Comparison of ENCODE assay signal across 17 cellular contexts in genomic region chr20:49515588-49515987, GRCh38. TPM values are rescaled to one million over a fixed set of nuclear protein-coding genes. Genes with fewer than 3 reads are reported as not detected.
"Had no signal": no experiment of that assay in that cellular context is flagged by ENCODE, and none has a peak within 500 bp of the region (broad histone marks: within the 10 kb centered on the region; RNA-seq: fewer than 3 reads in every experiment).

No MANE protein-coding gene starts in this region.

- H3K4me3 ChIP-seq: esophagus squamous epithelium, suprapubic skin, upper lobe of left lung had no signal

- H3K27ac ChIP-seq: esophagus squamous epithelium, suprapubic skin, upper lobe of left lung had no signal

- H3K36me3 ChIP-seq: esophagus squamous epithelium, suprapubic skin, upper lobe of left lung had no signal

- DNase-seq: activated B cell treated with CpG ODN at 0.5 μM for 24 hours; activated CD4-positive, alpha-beta T cell treated with anti-CD3 and anti-CD28 coated beads, Interleukin-2, amount 10 ng/mL, durations not matched to agents 7 days and 5 days; activated CD8-positive, alpha-beta memory T cell treated with anti-CD3 and anti-CD28 coated beads for 24 hours; activated naive CD4-positive, alpha-beta T cell treated with anti-CD3 and anti-CD28 coated beads for 36 hours; esophagus squamous epithelium; foreskin fibroblast; glutamatergic neuron; left cardiac atrium; naive thymus-derived CD8-positive, alpha-beta T cell; posterior cingulate gyrus; right cardiac atrium; stimulated activated CD4-positive, alpha-beta T cell treated with anti-CD3 and anti-CD28 coated beads, Interleukin-1b, Interleukin-23, amount 100 ng/mL, for 48 hours; upper lobe of left lung had no signal

- H3K4me1 ChIP-seq: upper lobe of left lung had no signal

- H3K4me1 Mint-ChIP-seq: activated B cell treated with CpG ODN at 0.5 μM for 24 hours; activated CD4-positive, alpha-beta T cell treated with anti-CD3 and anti-CD28 coated beads, Interleukin-2, amount 10 ng/mL, durations not matched to agents 7 days and 5 days; activated T-helper 17 cell treated with anti-CD3 and anti-CD28 coated beads, Interleukin-2, amount 50 U/mL, for 72 hours; stimulated activated memory B cell treated with anti-CD40 and anti-IgM and Interleukin-4, amounts not matched to agents 10 μg/mL and 1 μg/mL and 100 μg/mL, for 72 hours had no signal

- H3K9me3 ChIP-seq: esophagus squamous epithelium, suprapubic skin, upper lobe of left lung had no signal

- H3K27ac Mint-ChIP-seq: activated B cell treated with CpG ODN at 0.5 μM for 24 hours; activated CD4-positive, alpha-beta T cell treated with anti-CD3 and anti-CD28 coated beads, Interleukin-2, amount 10 ng/mL, durations not matched to agents 7 days and 5 days; activated naive CD4-positive, alpha-beta T cell treated with anti-CD3 and anti-CD28 coated beads for 36 hours; activated T-helper 17 cell treated with anti-CD3 and anti-CD28 coated beads, Interleukin-2, amount 50 U/mL, for 72 hours; naive thymus-derived CD8-positive, alpha-beta T cell; stimulated activated memory B cell treated with anti-CD40 and anti-IgM and Interleukin-4, amounts not matched to agents 10 μg/mL and 1 μg/mL and 100 μg/mL, for 72 hours had no signal

- FAIRE-seq: colon had no signal

- H3K27me3 ChIP-seq: upper lobe of left lung had no signal

- ATAC-seq: activated T-helper 17 cell treated with anti-CD3 and anti-CD28 coated beads, Interleukin-2, amount 50 U/mL, for 72 hours; left cardiac atrium; naive thymus-derived CD8-positive, alpha-beta T cell; right cardiac atrium; stimulated activated memory B cell treated with anti-CD40 and anti-IgM and Interleukin-4, amounts not matched to agents 10 μg/mL and 1 μg/mL and 100 μg/mL, for 72 hours had no signal

- H3K36me3 Mint-ChIP-seq: naive thymus-derived CD8-positive, alpha-beta T cell; stimulated activated memory B cell treated with anti-CD40 and anti-IgM and Interleukin-4, amounts not matched to agents 10 μg/mL and 1 μg/mL and 100 μg/mL, for 72 hours had no signal

- H3K4me3 Mint-ChIP-seq: activated B cell treated with CpG ODN at 0.5 μM for 24 hours; activated CD4-positive, alpha-beta T cell treated with anti-CD3 and anti-CD28 coated beads, Interleukin-2, amount 10 ng/mL, durations not matched to agents 7 days and 5 days; activated naive CD4-positive, alpha-beta T cell treated with anti-CD3 and anti-CD28 coated beads for 36 hours; activated T-helper 17 cell treated with anti-CD3 and anti-CD28 coated beads, Interleukin-2, amount 50 U/mL, for 72 hours; naive thymus-derived CD8-positive, alpha-beta T cell; stimulated activated memory B cell treated with anti-CD40 and anti-IgM and Interleukin-4, amounts not matched to agents 10 μg/mL and 1 μg/mL and 100 μg/mL, for 72 hours had no signal

- H3K9me3 Mint-ChIP-seq: activated B cell treated with CpG ODN at 0.5 μM for 24 hours; activated CD4-positive, alpha-beta T cell treated with anti-CD3 and anti-CD28 coated beads, Interleukin-2, amount 10 ng/mL, durations not matched to agents 7 days and 5 days; activated naive CD4-positive, alpha-beta T cell treated with anti-CD3 and anti-CD28 coated beads for 36 hours; activated T-helper 17 cell treated with anti-CD3 and anti-CD28 coated beads, Interleukin-2, amount 50 U/mL, for 72 hours; naive thymus-derived CD8-positive, alpha-beta T cell; stimulated activated memory B cell treated with anti-CD40 and anti-IgM and Interleukin-4, amounts not matched to agents 10 μg/mL and 1 μg/mL and 100 μg/mL, for 72 hours had no signal

RNA-seq across cellular contexts. Expression of gene KCNB1, which starts 33.1 kb away (rescaled TPM):
- total RNA-seq: activated B cell treated with CpG ODN at 0.5 μM for 24 hours; activated naive CD4-positive, alpha-beta T cell treated with anti-CD3 and anti-CD28 coated beads for 36 hours; activated T-helper 17 cell treated with anti-CD3 and anti-CD28 coated beads, Interleukin-2, amount 50 U/mL, for 72 hours had no signal
- polyA plus RNA-seq: naive thymus-derived CD8-positive, alpha-beta T cell had no signal

RNA-seq across cellular contexts. Expression of gene PTGIS, which starts 52.3 kb away (rescaled TPM):
- total RNA-seq: activated B cell treated with CpG ODN at 0.5 μM for 24 hours; activated naive CD4-positive, alpha-beta T cell treated with anti-CD3 and anti-CD28 coated beads for 36 hours; naive thymus-derived CD8-positive, alpha-beta T cell had no signal
- polyA plus RNA-seq: naive thymus-derived CD8-positive, alpha-beta T cell had no signal
